12 cellular contexts compared by ENCODE assay signal in genomic region chr14:98984719-98985041, GRCh38.
A peak's percentile ranks its signal among the peaks of the same experiment; 100 is the strongest.
DNase-seq lines count a peak whose midpoint lies in the region; ATAC-seq and TF ChIP-seq lines count a peak whose summit lies in the region.
"Had no signal": no experiment of that assay in that cellular context is flagged by ENCODE, and none has a peak within 500 bp of the region (broad histone marks: within the 10 kb centered on the region; RNA-seq: fewer than 3 reads in every experiment).

No MANE protein-coding gene starts in this region.

- no peaks in the 10 kb centered on the region for H3K27me3 Mint-ChIP-seq in natural killer cell (ENCODE audit: low read depth in 2 of 2)

- ATAC-seq in natural killer cell (peak; percentile 72 to 94 (median 87)), HG03520 (IDR thresholded peaks at IDR 0.05; ENCODE audit: unreplicated experiment) (no peak)

- DNase-seq in activated CD4-positive, CD25-positive, alpha-beta regulatory T cell (lab: John Stamatoyannopoulos, UW), result peak; percentile 12 to 55 (median 40)
- peak; percentile 49 to 52 for DNase-seq in activated T-helper 1 cell treated with anti-CD3 and anti-CD28 coated beads, Interleukin-2, amount 50 U/mL, for 16 hours (ENCODE audit: low read depth in 1 of 2, low spot score in 1 of 2)
- no peak for DNase-seq in natural killer cell
- peak; percentile 44 to 47 for DNase-seq in stimulated activated CD8-positive, alpha-beta memory T cell treated with anti-CD3 and anti-CD28 coated beads, Interleukin-7, amount 100 ng/mL, for 4 hours (ENCODE audit: low read depth in 2 of 2)
- no peak for DNase-seq in cerebellar nuclear complex (lab: John Stamatoyannopoulos, UW)
- DNase-seq in COLO668 (lab: John Stamatoyannopoulos, UW; ENCODE audit: unreplicated experiment), result no peak
- no peak for DNase-seq in posterior cingulate gyrus
- DNase-seq: NCI-H1694, SHP77 treated with DMSO at 0.1 percent for 48 hours, uterus had no signal

- no peak for TF ChIP-seq CTCF in natural killer cell (IDR thresholded peaks at IDR 0.05)

- peak overlapping the region; percentile 63 to 65 for H3K27ac Mint-ChIP-seq in natural killer cell
- H3K27ac Mint-ChIP-seq: brain had no signal

- no peaks in the 10 kb centered on the region for H3K36me3 Mint-ChIP-seq in natural killer cell
- H3K36me3 Mint-ChIP-seq: brain had no signal

- H3K4me3 Mint-ChIP-seq in natural killer cell, result peak overlapping the region; percentile 52
- H3K4me3 Mint-ChIP-seq: brain had no signal

- intact Hi-C loops in natural killer cell (cut with micrococcal nuclease), result no loop called here
- intact Hi-C loops in posterior cingulate gyrus (cut with DNase I), result no loop called here

- H3K4me1 Mint-ChIP-seq in natural killer cell, result peaks cover 9% of the 10 kb centered on the region in 2 donors

- no peaks in the 10 kb centered on the region for H3K9me3 Mint-ChIP-seq in natural killer cell

Comparison
In these comparisons a context has a peak if more than half of its experiments do, and no peak if none do; other contexts are left out.
1. DNase-seq: peak in activated CD4-positive, CD25-positive, alpha-beta regulatory T cell (4 of 4), activated T-helper 1 cell treated with anti-CD3 and anti-CD28 coated beads, Interleukin-2, amount 50 U/mL, for 16 hours (2 of 2) and stimulated activated CD8-positive, alpha-beta memory T cell treated with anti-CD3 and anti-CD28 coated beads, Interleukin-7, amount 100 ng/mL, for 4 hours (2 of 2); none in natural killer cell (single experiment), cerebellar nuclear complex (0 of 2), COLO668 (single experiment) and posterior cingulate gyrus (0 of 10).